ENCODE assay signal across 13 cellular contexts in the genomic region with DNA sequence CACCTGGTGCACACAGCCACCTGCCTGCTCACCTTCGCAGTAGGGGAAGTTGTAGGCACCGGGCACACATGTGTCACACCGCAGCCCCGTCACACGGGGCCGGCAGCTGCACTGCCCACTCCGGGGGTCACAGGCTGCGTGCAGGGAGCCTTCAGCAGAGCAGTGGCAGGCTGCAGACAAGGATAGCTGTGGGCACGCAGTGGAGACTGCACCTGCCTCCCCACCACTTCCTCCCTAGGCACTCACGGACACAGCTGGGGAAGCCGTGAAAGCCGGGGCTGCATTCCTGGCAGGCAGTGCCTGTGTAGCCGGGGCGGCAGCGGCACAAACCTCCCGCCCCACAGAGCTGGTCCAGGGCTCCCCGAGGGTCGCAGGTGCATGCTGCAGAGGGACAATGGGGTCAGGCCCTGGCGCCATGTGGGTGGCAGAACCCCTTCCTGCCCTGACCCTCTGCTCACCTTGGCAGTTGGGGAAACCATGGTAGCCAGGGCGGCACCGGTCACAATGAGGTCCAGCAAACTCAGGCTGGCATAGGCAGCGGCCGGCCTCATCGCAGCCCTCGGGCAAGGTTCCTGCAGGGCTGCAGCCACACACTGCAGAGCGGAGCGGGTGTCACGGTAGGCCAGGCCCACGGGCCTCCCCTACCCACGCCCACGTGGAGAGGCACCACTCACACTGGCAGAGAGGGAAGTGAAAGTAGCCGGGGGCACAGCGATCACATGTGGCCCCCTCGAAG. TPM values are rescaled to one million over a fixed set of nuclear protein-coding genes. Genes with fewer than 3 reads are reported as not detected.
DNase-seq lines count a peak whose midpoint lies in the region; ATAC-seq and TF ChIP-seq lines count a peak whose summit lies in the region.
"Had no signal": no experiment of that assay in that cellular context is flagged by ENCODE, and none has a peak within 500 bp of the region (broad histone marks: within the 10 kb centered on the region; RNA-seq: fewer than 3 reads in every experiment).

No MANE protein-coding gene starts in this region.

- no peaks in the 10 kb centered on the region for H3K27me3 Mint-ChIP-seq in naive B cell

- no peaks in the 10 kb centered on the region for H4K20me1 ChIP-seq in OCI-LY3 (ENCODE audit: insufficient read depth, low read length)

- peak overlapping the region; percentile 18 for H3K4me2 ChIP-seq in OCI-LY3 (ENCODE audit: low read length)

- peaks cover 42 to 51% (median 48%) of the 10 kb centered on the region in 3 donors for H3K4me1 Mint-ChIP-seq in naive B cell
- H3K4me1 Mint-ChIP-seq: stimulated activated effector memory CD8-positive, alpha-beta T cell treated with anti-CD3 and anti-CD28 coated beads, Interleukin-12 subunit alpha, Interleukin-12 subunit beta, amount 100 ng/mL, for 72 hours had no signal

- H3K4me1 ChIP-seq in OCI-LY3 (ENCODE audit: low read length) (peaks cover 36% of the 10 kb centered on the region), vagina (no peaks in the 10 kb centered on the region)
- H3K4me1 ChIP-seq: heart left ventricle, left lung had no signal

- H3K9ac ChIP-seq in OCI-LY3 (ENCODE audit: low read length) = no peak overlapping the region

- ATAC-seq in GM18502 (IDR thresholded peaks at IDR 0.05; ENCODE audit: poor library complexity, unreplicated experiment) (peak; percentile 46), GM21447 (IDR thresholded peaks at IDR 0.05; ENCODE audit: unreplicated experiment) (peak; percentile 42), naive B cell (ENCODE audit: low read depth in 2 of 2) (peak; percentile 73 to 75)
- ATAC-seq: left lung; stimulated activated effector memory CD8-positive, alpha-beta T cell treated with anti-CD3 and anti-CD28 coated beads, Interleukin-12 subunit alpha, Interleukin-12 subunit beta, amount 100 ng/mL, for 72 hours had no signal

- no peak for TF ChIP-seq CTCF in OCI-LY3 (IDR thresholded peaks at IDR 0.05; ENCODE audit: low read depth, low read length)
- TF ChIP-seq CTCF in vagina (IDR thresholded peaks at IDR 0.05) = no peak

- DNase-seq in naive B cell (peak; percentile 83), dedifferentiated amniotic fluid mesenchymal stem cell (ENCODE audit: extremely low spot score) (no peak), vagina (ENCODE audit: extremely low spot score in 2 of 2) (no peak), glomerular visceral epithelial cell (ENCODE audit: extremely low spot score) (no peak)
- DNase-seq: activated T-cell treated with anti-CD3 and anti-CD28 coated beads for 4 hours; aorta; effector CD8-positive, alpha-beta T cell had no signal

- no peaks in the 10 kb centered on the region for H3K9me3 Mint-ChIP-seq in naive B cell
- H3K9me3 Mint-ChIP-seq: stimulated activated effector memory CD8-positive, alpha-beta T cell treated with anti-CD3 and anti-CD28 coated beads, Interleukin-12 subunit alpha, Interleukin-12 subunit beta, amount 100 ng/mL, for 72 hours had no signal

- H3K27ac ChIP-seq in OCI-LY3 (ENCODE audit: low read length) (no peak overlapping the region), vagina (no peak overlapping the region)
- H3K27ac ChIP-seq: heart left ventricle, left lung had no signal

- peak overlapping the region; percentile 93 to 99 (median 98) for H3K27ac Mint-ChIP-seq in naive B cell
- H3K27ac Mint-ChIP-seq: stimulated activated effector memory CD8-positive, alpha-beta T cell treated with anti-CD3 and anti-CD28 coated beads, Interleukin-12 subunit alpha, Interleukin-12 subunit beta, amount 100 ng/mL, for 72 hours had no signal

- H3K36me3 Mint-ChIP-seq in naive B cell = peaks cover 0 to 7% of the 10 kb centered on the region in 2 donors

- H3K36me3 ChIP-seq in OCI-LY3 (replicated peaks; ENCODE audit: low read depth, low read length) = peaks cover 12% of the 10 kb centered on the region
- peaks cover 0 to 39% of the 10 kb centered on the region in 2 donors for H3K36me3 ChIP-seq in vagina

- H3K4me3 Mint-ChIP-seq in naive B cell = peak overlapping the region; percentile 66 to 87 (median 84)
- H3K4me3 Mint-ChIP-seq: stimulated activated effector memory CD8-positive, alpha-beta T cell treated with anti-CD3 and anti-CD28 coated beads, Interleukin-12 subunit alpha, Interleukin-12 subunit beta, amount 100 ng/mL, for 72 hours had no signal

- intact Hi-C loops in vagina (cut with DNase I) = no loop called here

- no peak overlapping the region for H2AFZ ChIP-seq in OCI-LY3 (ENCODE audit: low read depth, low read length)

- no peak for TF ChIP-seq POLR2A in vagina (IDR thresholded peaks at IDR 0.05)

- H3K27me3 ChIP-seq in OCI-LY3 (ENCODE audit: low read depth, low read length) (no peaks in the 10 kb centered on the region), vagina (no peaks in the 10 kb centered on the region)
- H3K27me3 ChIP-seq: heart left ventricle, left lung had no signal

- H3K79me2 ChIP-seq in OCI-LY3 (ENCODE audit: low read length) = no peaks in the 10 kb centered on the region

- H3K4me3 ChIP-seq in OCI-LY3 (ENCODE audit: low read length) (no peak overlapping the region), vagina (no peak overlapping the region)
- H3K4me3 ChIP-seq: heart left ventricle, left lung had no signal

- H3K9me3 ChIP-seq in OCI-LY3 (ENCODE audit: insufficient read depth, low read length) (no peaks in the 10 kb centered on the region), vagina (no peaks in the 10 kb centered on the region)
- H3K9me3 ChIP-seq: left lung had no signal

RNA-seq across cellular contexts. Expression of a gene that starts 29.4 kb away (rescaled TPM):
- 10 to 100 TPM in 1 of 6 donors, 1 to 10 TPM in 4, under 1 TPM in 1; 0.50 to 11.9 (median 6.1) TPM for polyA plus RNA-seq in naive B cell (ENCODE audit: low read depth in 6 of 6)
- 150 TPM for total RNA-seq in vagina

RNA-seq across cellular contexts. Expression of a gene that starts 34.9 kb away (rescaled TPM):
- 100 to 1,000 TPM in 2 of 6 donors, 10 to 100 TPM in 4; 75.6 to 111 (median 89.0) TPM for polyA plus RNA-seq in naive B cell (ENCODE audit: low read depth in 6 of 6)
- total RNA-seq in vagina = 110 TPM

RNA-seq across cellular contexts. Expression of a gene that starts 49.2 kb away (rescaled TPM):
- polyA plus RNA-seq in naive B cell (ENCODE audit: low read depth in 6 of 6) = 1,000 to 10,000 TPM; 1,712 to 3,127 (median 2,557) TPM
- 1,935 TPM for total RNA-seq in vagina
